ENCODE assay signal across 1 cellular context in the genomic region with DNA sequence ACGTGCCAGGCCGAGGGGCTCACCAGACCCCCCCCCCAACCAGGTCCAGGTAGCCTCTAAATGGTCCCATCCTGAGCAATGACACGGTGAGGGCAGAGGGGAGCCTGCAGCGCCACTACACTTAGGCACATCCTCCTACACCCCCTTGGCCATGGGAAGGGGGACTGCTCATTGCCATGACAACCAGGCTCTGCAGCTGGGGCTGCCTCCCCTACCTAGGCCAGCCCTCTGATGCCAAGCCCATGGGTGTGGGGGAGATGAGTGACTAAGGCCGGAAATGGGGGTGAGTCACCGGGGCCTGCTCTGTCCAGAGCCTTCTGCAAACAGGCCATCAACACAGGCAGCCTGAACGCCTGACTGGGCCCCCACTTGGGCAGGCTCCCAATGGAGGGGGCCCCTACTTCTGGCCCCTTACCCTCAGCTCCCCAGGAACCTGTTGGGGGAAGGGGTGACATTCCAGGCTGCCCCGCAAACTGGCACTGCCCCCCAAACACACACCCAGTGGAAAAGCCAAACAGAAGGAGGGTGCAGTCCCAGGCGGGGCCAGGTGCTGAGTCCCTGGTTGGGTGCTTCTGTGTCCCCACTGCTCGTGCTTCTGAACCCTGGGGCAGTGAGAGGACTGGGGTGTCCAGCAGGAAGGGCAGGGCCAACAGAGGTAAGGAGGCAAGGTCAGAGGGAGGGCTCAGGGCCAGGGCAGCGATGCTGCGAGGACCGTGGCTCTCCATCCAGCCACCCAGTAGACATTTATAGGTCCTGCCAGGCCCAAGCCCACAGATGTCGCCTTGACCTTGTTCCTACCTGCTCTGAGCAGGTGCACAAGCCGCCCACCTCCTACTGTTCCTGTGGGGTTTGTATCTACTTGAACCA.
TF ChIP-seq lines count a peak whose summit lies in the region.

No MANE protein-coding gene starts in this region.

TF ChIP-seq in HepG2, 621 proteins besides CTCF, POLR2A, EP300 and RAD21 (continued from another document and continues in another):
- TF ChIP-seq, protein P1, sequence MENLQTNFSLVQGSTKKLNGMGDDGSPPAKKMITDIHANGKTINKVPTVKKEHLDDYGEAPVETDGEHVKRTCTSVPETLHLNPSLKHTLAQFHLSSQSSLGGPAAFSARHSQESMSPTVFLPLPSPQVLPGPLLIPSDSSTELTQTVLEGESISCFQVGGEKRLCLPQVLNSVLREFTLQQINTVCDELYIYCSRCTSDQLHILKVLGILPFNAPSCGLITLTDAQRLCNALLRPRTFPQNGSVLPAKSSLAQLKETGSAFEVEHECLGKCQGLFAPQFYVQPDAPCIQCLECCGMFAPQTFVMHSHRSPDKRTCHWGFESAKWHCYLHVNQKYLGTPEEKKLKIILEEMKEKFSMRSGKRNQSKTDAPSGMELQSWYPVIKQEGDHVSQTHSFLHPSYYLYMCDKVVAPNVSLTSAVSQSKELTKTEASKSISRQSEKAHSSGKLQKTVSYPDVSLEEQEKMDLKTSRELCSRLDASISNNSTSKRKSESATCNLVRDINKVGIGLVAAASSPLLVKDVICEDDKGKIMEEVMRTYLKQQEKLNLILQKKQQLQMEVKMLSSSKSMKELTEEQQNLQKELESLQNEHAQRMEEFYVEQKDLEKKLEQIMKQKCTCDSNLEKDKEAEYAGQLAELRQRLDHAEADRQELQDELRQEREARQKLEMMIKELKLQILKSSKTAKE (CRISPR knock-in tag; IDR thresholded peaks at IDR 0.05; ENCODE audit: borderline replicate concordance), result peak; percentile 64; the same call in 1 of the 2 replicates
- TF ChIP-seq KLF9 (CRISPR knock-in tag; IDR thresholded peaks at IDR 0.05; ENCODE audit: low read depth) (no peak), ZNF101 (CRISPR knock-in tag; IDR thresholded peaks at IDR 0.05; ENCODE audit: borderline replicate concordance, low read depth) (no peak), RXRA (CRISPR knock-in tag; IDR thresholded peaks at IDR 0.05) (peak; percentile 67), GATAD2A (CRISPR knock-in tag; IDR thresholded peaks at IDR 0.05) (peak; percentile 67; the same call in 1 of the 2 replicates), NCOA5 (CRISPR knock-in tag; IDR thresholded peaks at IDR 0.05) (no peak), ZNF234 (CRISPR knock-in tag; conservative IDR thresholded peaks at IDR 0.05) (no peak), ZNF136 (CRISPR knock-in tag; IDR thresholded peaks at IDR 0.05; ENCODE audit: low read depth) (0 out of 2 replicates have a peak, but pooled peaks have one; percentile 49), ONECUT2 (CRISPR knock-in tag; IDR thresholded peaks at IDR 0.05) (no peak), PRMT3 (CRISPR knock-in tag; IDR thresholded peaks at IDR 0.05; ENCODE audit: borderline replicate concordance, low read depth) (no peak), ZNF816 (CRISPR knock-in tag; IDR thresholded peaks at IDR 0.05; ENCODE audit: borderline replicate concordance) (0 out of 2 replicates have a peak, but pooled peaks have one; percentile 49), ZNF713 (CRISPR knock-in tag; IDR thresholded peaks at IDR 0.05) (no peak), MAZ (IDR thresholded peaks at IDR 0.05; ENCODE audit: borderline replicate concordance, low read depth, low read length) (peak; percentile 53; the same call in 1 of the 2 replicates), MAZ (CRISPR knock-in tag; IDR thresholded peaks at IDR 0.05; ENCODE audit: low read depth) (no peak), JUNB (CRISPR knock-in tag; IDR thresholded peaks at IDR 0.05; ENCODE audit: borderline replicate concordance) (peak; percentile 90; the same call in 1 of the 2 replicates), ZNF768 (CRISPR knock-in tag; IDR thresholded peaks at IDR 0.05) (no peak), MBNL3 (CRISPR knock-in tag; conservative IDR thresholded peaks at IDR 0.05) (no peak), FOSL1 (CRISPR knock-in tag; IDR thresholded peaks at IDR 0.05; ENCODE audit: borderline replicate concordance) (peak; percentile 95), SP5 (CRISPR knock-in tag; IDR thresholded peaks at IDR 0.05; ENCODE audit: borderline replicate concordance, low read depth) (peak; percentile 34), CCAR2 (optimal IDR thresholded peaks at IDR 0.05; ENCODE audit: low read depth, low read length) (no peak), KDM5B (CRISPR knock-in tag; IDR thresholded peaks at IDR 0.05; ENCODE audit: borderline replicate concordance) (peak; percentile 77), BHLHE40 (IDR thresholded peaks at IDR 0.05; ENCODE audit: low read length) (peak; percentile 69), ZNF350 (CRISPR knock-in tag; IDR thresholded peaks at IDR 0.05; ENCODE audit: borderline replicate concordance, low read depth) (peak; percentile 64; the same call in 1 of the 2 replicates), ZNF230 (CRISPR knock-in tag; IDR thresholded peaks at IDR 0.05) (0 out of 2 replicates have a peak, but pooled peaks have one; percentile 54), GABPA (IDR thresholded peaks at IDR 0.05; ENCODE audit: low read depth, low read length) (no peak), GABPA (CRISPR knock-in tag; IDR thresholded peaks at IDR 0.05; ENCODE audit: low read depth) (peak; percentile 84), SUZ12 (IDR thresholded peaks at IDR 0.05; ENCODE audit: low read depth, low read length) (no peak), PHF21A (CRISPR knock-in tag; IDR thresholded peaks at IDR 0.05) (peak; percentile 66), ZNF468 (CRISPR knock-in tag; IDR thresholded peaks at IDR 0.05) (no peak), HNRNPK (IDR thresholded peaks at IDR 0.05; ENCODE audit: low read depth, low read length, poor library complexity, severe bottlenecking) (no peak), ETV5 (CRISPR knock-in tag; IDR thresholded peaks at IDR 0.05; ENCODE audit: borderline replicate concordance) (peak; percentile 98), ZNF709 (CRISPR knock-in tag; IDR thresholded peaks at IDR 0.05) (no peak), ZNF782 (CRISPR knock-in tag; IDR thresholded peaks at IDR 0.05; ENCODE audit: borderline replicate concordance) (no peak), ZNF274 (CRISPR knock-in tag; IDR thresholded peaks at IDR 0.05) (peak; percentile 91)
- TF ChIP-seq, protein P2, sequence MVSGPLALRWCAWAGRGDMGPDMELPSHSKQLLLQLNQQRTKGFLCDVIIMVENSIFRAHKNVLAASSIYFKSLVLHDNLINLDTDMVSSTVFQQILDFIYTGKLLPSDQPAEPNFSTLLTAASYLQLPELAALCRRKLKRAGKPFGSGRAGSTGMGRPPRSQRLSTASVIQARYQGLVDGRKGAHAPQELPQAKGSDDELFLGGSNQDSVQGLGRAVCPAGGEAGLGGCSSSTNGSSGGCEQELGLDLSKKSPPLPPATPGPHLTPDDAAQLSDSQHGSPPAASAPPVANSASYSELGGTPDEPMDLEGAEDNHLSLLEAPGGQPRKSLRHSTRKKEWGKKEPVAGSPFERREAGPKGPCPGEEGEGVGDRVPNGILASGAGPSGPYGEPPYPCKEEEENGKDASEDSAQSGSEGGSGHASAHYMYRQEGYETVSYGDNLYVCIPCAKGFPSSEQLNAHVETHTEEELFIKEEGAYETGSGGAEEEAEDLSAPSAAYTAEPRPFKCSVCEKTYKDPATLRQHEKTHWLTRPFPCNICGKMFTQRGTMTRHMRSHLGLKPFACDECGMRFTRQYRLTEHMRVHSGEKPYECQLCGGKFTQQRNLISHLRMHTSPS (CRISPR knock-in tag; IDR thresholded peaks at IDR 0.05; ENCODE audit: low read depth), result peak; percentile 92
- TF ChIP-seq, protein P3, sequence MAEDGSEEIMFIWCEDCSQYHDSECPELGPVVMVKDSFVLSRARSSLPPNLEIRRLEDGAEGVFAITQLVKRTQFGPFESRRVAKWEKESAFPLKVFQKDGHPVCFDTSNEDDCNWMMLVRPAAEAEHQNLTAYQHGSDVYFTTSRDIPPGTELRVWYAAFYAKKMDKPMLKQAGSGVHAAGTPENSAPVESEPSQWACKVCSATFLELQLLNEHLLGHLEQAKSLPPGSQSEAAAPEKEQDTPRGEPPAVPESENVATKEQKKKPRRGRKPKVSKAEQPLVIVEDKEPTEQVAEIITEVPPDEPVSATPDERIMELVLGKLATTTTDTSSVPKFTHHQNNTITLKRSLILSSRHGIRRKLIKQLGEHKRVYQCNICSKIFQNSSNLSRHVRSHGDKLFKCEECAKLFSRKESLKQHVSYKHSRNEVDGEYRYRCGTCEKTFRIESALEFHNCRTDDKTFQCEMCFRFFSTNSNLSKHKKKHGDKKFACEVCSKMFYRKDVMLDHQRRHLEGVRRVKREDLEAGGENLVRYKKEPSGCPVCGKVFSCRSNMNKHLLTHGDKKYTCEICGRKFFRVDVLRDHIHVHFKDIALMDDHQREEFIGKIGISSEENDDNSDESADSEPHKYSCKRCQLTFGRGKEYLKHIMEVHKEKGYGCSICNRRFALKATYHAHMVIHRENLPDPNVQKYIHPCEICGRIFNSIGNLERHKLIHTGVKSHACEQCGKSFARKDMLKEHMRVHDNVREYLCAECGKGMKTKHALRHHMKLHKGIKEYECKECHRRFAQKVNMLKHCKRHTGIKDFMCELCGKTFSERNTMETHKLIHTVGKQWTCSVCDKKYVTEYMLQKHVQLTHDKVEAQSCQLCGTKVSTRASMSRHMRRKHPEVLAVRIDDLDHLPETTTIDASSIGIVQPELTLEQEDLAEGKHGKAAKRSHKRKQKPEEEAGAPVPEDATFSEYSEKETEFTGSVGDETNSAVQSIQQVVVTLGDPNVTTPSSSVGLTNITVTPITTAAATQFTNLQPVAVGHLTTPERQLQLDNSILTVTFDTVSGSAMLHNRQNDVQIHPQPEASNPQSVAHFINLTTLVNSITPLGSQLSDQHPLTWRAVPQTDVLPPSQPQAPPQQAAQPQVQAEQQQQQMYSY (CRISPR knock-in tag; IDR thresholded peaks at IDR 0.05), result no peak
- TF ChIP-seq, protein P4, sequence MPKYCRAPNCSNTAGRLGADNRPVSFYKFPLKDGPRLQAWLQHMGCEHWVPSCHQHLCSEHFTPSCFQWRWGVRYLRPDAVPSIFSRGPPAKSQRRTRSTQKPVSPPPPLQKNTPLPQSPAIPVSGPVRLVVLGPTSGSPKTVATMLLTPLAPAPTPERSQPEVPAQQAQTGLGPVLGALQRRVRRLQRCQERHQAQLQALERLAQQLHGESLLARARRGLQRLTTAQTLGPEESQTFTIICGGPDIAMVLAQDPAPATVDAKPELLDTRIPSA (CRISPR knock-in tag; IDR thresholded peaks at IDR 0.05; ENCODE audit: borderline replicate concordance), result no peak
- TF ChIP-seq, protein P5, sequence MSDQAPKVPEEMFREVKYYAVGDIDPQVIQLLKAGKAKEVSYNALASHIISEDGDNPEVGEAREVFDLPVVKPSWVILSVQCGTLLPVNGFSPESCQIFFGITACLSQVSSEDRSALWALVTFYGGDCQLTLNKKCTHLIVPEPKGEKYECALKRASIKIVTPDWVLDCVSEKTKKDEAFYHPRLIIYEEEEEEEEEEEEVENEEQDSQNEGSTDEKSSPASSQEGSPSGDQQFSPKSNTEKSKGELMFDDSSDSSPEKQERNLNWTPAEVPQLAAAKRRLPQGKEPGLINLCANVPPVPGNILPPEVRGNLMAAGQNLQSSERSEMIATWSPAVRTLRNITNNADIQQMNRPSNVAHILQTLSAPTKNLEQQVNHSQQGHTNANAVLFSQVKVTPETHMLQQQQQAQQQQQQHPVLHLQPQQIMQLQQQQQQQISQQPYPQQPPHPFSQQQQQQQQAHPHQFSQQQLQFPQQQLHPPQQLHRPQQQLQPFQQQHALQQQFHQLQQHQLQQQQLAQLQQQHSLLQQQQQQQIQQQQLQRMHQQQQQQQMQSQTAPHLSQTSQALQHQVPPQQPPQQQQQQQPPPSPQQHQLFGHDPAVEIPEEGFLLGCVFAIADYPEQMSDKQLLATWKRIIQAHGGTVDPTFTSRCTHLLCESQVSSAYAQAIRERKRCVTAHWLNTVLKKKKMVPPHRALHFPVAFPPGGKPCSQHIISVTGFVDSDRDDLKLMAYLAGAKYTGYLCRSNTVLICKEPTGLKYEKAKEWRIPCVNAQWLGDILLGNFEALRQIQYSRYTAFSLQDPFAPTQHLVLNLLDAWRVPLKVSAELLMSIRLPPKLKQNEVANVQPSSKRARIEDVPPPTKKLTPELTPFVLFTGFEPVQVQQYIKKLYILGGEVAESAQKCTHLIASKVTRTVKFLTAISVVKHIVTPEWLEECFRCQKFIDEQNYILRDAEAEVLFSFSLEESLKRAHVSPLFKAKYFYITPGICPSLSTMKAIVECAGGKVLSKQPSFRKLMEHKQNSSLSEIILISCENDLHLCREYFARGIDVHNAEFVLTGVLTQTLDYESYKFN (CRISPR knock-in tag; conservative IDR thresholded peaks at IDR 0.05), result peak; percentile 90
- TF ChIP-seq, protein P6, sequence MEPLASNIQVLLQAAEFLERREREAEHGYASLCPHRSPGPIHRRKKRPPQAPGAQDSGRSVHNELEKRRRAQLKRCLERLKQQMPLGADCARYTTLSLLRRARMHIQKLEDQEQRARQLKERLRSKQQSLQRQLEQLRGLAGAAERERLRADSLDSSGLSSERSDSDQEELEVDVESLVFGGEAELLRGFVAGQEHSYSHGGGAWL (CRISPR knock-in tag; IDR thresholded peaks at IDR 0.05), result no peak; the same call in 1 of the 2 replicates
- TF ChIP-seq, protein P7, sequence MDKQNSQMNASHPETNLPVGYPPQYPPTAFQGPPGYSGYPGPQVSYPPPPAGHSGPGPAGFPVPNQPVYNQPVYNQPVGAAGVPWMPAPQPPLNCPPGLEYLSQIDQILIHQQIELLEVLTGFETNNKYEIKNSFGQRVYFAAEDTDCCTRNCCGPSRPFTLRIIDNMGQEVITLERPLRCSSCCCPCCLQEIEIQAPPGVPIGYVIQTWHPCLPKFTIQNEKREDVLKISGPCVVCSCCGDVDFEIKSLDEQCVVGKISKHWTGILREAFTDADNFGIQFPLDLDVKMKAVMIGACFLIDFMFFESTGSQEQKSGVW (CRISPR knock-in tag; IDR thresholded peaks at IDR 0.05; ENCODE audit: borderline replicate concordance), result no peak
- TF ChIP-seq, protein P8, sequence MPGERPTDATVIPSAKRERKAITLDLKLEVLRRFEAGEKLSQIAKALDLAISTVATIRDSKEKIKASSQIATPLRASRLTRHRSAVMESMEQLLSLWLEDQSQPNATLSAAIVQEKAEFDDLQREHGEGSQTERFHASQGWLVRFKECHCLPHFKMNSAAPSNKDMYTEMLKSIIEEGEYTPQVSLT (CRISPR knock-in tag; IDR thresholded peaks at IDR 0.05; ENCODE audit: borderline replicate concordance, low read depth), result no peak
